Comparison of ENCODE assay signal across 10 cellular contexts in genomic region chr2:10446631-10447030, GRCh38. TPM values are rescaled to one million over a fixed set of nuclear protein-coding genes. Genes with fewer than 3 reads are reported as not detected.
DNase-seq lines count a peak whose midpoint lies in the region; ATAC-seq and TF ChIP-seq lines count a peak whose summit lies in the region.
"Had no signal": no experiment of that assay in that cellular context is flagged by ENCODE, and none has a peak within 500 bp of the region (broad histone marks: within the 10 kb centered on the region; RNA-seq: fewer than 3 reads in every experiment).

No MANE protein-coding gene starts in this region.

- peak overlapping the region; percentile 96 for H3K4me2 ChIP-seq in SK-N-SH

- no peak for TF ChIP-seq EP300 in SK-N-SH (IDR thresholded peaks at IDR 0.05; ENCODE audit: borderline replicate concordance in 1 of 2, low read depth in 1 of 2, low read length in 1 of 2)

- POLR2A ChIA-PET in SK-N-SH (lab: Yijun Ruan, JAX) = interaction anchor here (1.0 kb wide), 1 partner anchor 284 kb away, joined by 3 read pairs; no protein-coding TSS in a partner anchor

- ATAC-seq in SK-N-SH treated with all-trans-retinoic acid at 6 μM for 48 hours (no peak), RWPE2 (ENCODE audit: low read depth) (no peak), sciatic nerve (no peak), GM21576 (IDR thresholded peaks at IDR 0.05; ENCODE audit: unreplicated experiment) (no peak)

- H3K27ac ChIP-seq in SK-N-SH (ENCODE audit: low read depth in 2 of 2, low read length in 1 of 2) = no peak overlapping the region
- H3K27ac ChIP-seq in RWPE2 (ENCODE audit: poor library complexity, severe bottlenecking) = peak overlapping the region; percentile 76
- peak overlapping the region in 6 of 8 donors; percentile 87 to 95 (median 92) for H3K27ac ChIP-seq in spleen

- H3K4me1 ChIP-seq in SK-N-SH (ENCODE audit: control insufficient read depth in 1 of 2, insufficient read depth in 2 of 2, low read depth in 1 of 2, low read length in 1 of 2) = peaks cover 20 to 23% of the 10 kb centered on the region in 2 experiments
- peaks cover 17% of the 10 kb centered on the region for H3K4me1 ChIP-seq in RWPE2 (ENCODE audit: insufficient read depth, poor library complexity, severe bottlenecking)
- peaks cover 21 to 65% (median 52%) of the 10 kb centered on the region in 6 donors for H3K4me1 ChIP-seq in spleen

- peak overlapping the region; percentile 76 to 88; a peak in 2 of 4 replicates for H3K4me3 ChIP-seq in SK-N-SH (ENCODE audit: low read depth in 2 of 2, low read length in 1 of 2)
- peak overlapping the region; percentile 75 for H3K4me3 ChIP-seq in RWPE2 (ENCODE audit: severe bottlenecking)
- H3K4me3 ChIP-seq in fibroblast of villous mesenchyme (ENCODE audit: low read depth, low read length) = peak overlapping the region; percentile 62
- H3K4me3 ChIP-seq in spleen = peak overlapping the region in 7 of 8 donors; percentile 3 to 74 (median 62)

- no peaks in the 10 kb centered on the region for H3K9me2 ChIP-seq in SK-N-SH

- H3K27me3 ChIP-seq in SK-N-SH (ENCODE audit: insufficient read depth) (no peaks in the 10 kb centered on the region), RWPE2 (ENCODE audit: insufficient read depth, poor library complexity, severe bottlenecking) (no peaks in the 10 kb centered on the region), spleen (replicated peaks in 1 of 7) (no peaks in the 10 kb centered on the region)

- no peak for DNase-seq in SK-N-SH
- DNase-seq in RWPE2 (ENCODE audit: low spot score) = no peak
- DNase-seq in fibroblast of villous mesenchyme (ENCODE audit: low read depth) = no peak
- no peak for DNase-seq in spleen
- DNase-seq in sciatic nerve (ENCODE audit: low spot score) = no peak
- no peak for DNase-seq in DMS79 (lab: John Stamatoyannopoulos, UW)
- DNase-seq: activated gamma-delta T cell, NCI-H146 had no signal

- peaks cover 56% of the 10 kb centered on the region for H4K20me1 ChIP-seq in SK-N-SH (ENCODE audit: insufficient read depth)

- WGBS in SK-N-SH (ENCODE audit: low lambda C conversion rate) = 83% methylated on average over 6 of the region's 6 CpGs
- 66 to 79% (median 78%) methylated on average over 6 of the region's 6 CpGs for WGBS in spleen, 5 donors

- TF ChIP-seq RAD21 in SK-N-SH (IDR thresholded peaks at IDR 0.05; ENCODE audit: low read length) = no peak

- CTCF ChIA-PET in SK-N-SH (lab: Yijun Ruan, JAX) = interaction anchor here (0.9 to 9.9 kb wide), 11 partner anchors 10 to 462 kb away, joined by 3 to 138 read pairs (median 9); no protein-coding TSS in a partner anchor

- peak overlapping the region; percentile 77; the same call in 1 of the 2 replicates for H3K9ac ChIP-seq in SK-N-SH

- H2AFZ ChIP-seq in SK-N-SH (ENCODE audit: low read depth) = no peak overlapping the region

- TF ChIP-seq CTCF in SK-N-SH (IDR thresholded peaks at IDR 0.05) (no peak), RWPE2 (IDR thresholded peaks at IDR 0.05; ENCODE audit: poor library complexity, severe bottlenecking) (no peak), fibroblast of villous mesenchyme (IDR thresholded peaks at IDR 0.05; ENCODE audit: insufficient read depth, low read depth, low read length) (no peak), spleen (IDR thresholded peaks at IDR 0.05 in 8 of 11, conservative IDR thresholded peaks at IDR 0.05 in 3 of 11) (no peak)

- intact Hi-C loops in spleen (cut with DNase I; ENCODE audit: low total_unique reads) (no loop called here), sciatic nerve (cut with DNase I) (no loop called here)

- peaks cover 36 to 37% of the 10 kb centered on the region in 2 experiments for H3K36me3 ChIP-seq in SK-N-SH (replicated peaks in 1 of 2; ENCODE audit: control insufficient read depth in 1 of 2, insufficient read depth in 2 of 2, low read length in 1 of 2)
- peaks cover 44% of the 10 kb centered on the region for H3K36me3 ChIP-seq in RWPE2 (ENCODE audit: low read depth)
- peaks cover 3 to 34% (median 32%) of the 10 kb centered on the region in 6 donors for H3K36me3 ChIP-seq in spleen

- H3K9me3 ChIP-seq in SK-N-SH (no peaks in the 10 kb centered on the region), RWPE2 (ENCODE audit: severe bottlenecking) (no peaks in the 10 kb centered on the region), spleen (no peaks in the 10 kb centered on the region)

- peaks cover 7% of the 10 kb centered on the region for H3F3A ChIP-seq in SK-N-SH (replicated peaks; ENCODE audit: insufficient read depth)

- no peak for TF ChIP-seq POLR2A in spleen (IDR thresholded peaks at IDR 0.05)

- peaks cover 57% of the 10 kb centered on the region for H3K79me2 ChIP-seq in SK-N-SH (ENCODE audit: insufficient read depth)

TF ChIP-seq in SK-N-SH, 30 proteins besides CTCF, POLR2A, EP300 and RAD21:
- TF ChIP-seq YY1 (IDR thresholded peaks at IDR 0.05; ENCODE audit: low read depth) = no peak
- no peak for TF ChIP-seq JUND (IDR thresholded peaks at IDR 0.05)
- no peak for TF ChIP-seq FOXM1 (IDR thresholded peaks at IDR 0.05; ENCODE audit: low read depth)
- TF ChIP-seq FOXJ3 (CRISPR knock-in tag; IDR thresholded peaks at IDR 0.05) = no peak
- no peak for TF ChIP-seq RCOR1 (IDR thresholded peaks at IDR 0.05; ENCODE audit: low read length)
TF ChIP-seq in SK-N-SH: peak in this region for 0.

TF ChIP-seq in SK-N-SH treated with all-trans-retinoic acid at 6 μM for 48 hours, 23 proteins besides CTCF, POLR2A, EP300 and RAD21:
- TF ChIP-seq CSDC2 (CRISPR knock-in tag; IDR thresholded peaks at IDR 0.05) = no peak
- TF ChIP-seq, protein P1, sequence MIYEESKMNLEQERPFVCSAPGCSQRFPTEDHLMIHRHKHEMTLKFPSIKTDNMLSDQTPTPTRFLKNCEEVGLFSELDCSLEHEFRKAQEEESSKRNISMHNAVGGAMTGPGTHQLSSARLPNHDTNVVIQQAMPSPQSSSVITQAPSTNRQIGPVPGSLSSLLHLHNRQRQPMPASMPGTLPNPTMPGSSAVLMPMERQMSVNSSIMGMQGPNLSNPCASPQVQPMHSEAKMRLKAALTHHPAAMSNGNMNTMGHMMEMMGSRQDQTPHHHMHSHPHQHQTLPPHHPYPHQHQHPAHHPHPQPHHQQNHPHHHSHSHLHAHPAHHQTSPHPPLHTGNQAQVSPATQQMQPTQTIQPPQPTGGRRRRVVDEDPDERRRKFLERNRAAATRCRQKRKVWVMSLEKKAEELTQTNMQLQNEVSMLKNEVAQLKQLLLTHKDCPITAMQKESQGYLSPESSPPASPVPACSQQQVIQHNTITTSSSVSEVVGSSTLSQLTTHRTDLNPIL (CRISPR knock-in tag; IDR thresholded peaks at IDR 0.05; ENCODE audit: low read depth) = no peak
- no peak for TF ChIP-seq SNAI2 (CRISPR knock-in tag; IDR thresholded peaks at IDR 0.05)
- TF ChIP-seq PPARA (CRISPR knock-in tag; IDR thresholded peaks at IDR 0.05; ENCODE audit: borderline replicate concordance) = no peak
- TF ChIP-seq OSR1 (CRISPR knock-in tag; IDR thresholded peaks at IDR 0.05) = no peak
- TF ChIP-seq ARNTL (CRISPR knock-in tag; IDR thresholded peaks at IDR 0.05; ENCODE audit: borderline replicate concordance, low read depth) = no peak
- TF ChIP-seq ZNF565 (CRISPR knock-in tag; conservative IDR thresholded peaks at IDR 0.05; ENCODE audit: low read depth) = no peak
- TF ChIP-seq ZFP3 (CRISPR knock-in tag; IDR thresholded peaks at IDR 0.05) = no peak
- no peak for TF ChIP-seq ISL1 (CRISPR knock-in tag; IDR thresholded peaks at IDR 0.05)
- no peak for TF ChIP-seq RARB (CRISPR knock-in tag; IDR thresholded peaks at IDR 0.05)
- TF ChIP-seq ZNF70 (CRISPR knock-in tag; IDR thresholded peaks at IDR 0.05) = no peak
- TF ChIP-seq, protein P2, sequence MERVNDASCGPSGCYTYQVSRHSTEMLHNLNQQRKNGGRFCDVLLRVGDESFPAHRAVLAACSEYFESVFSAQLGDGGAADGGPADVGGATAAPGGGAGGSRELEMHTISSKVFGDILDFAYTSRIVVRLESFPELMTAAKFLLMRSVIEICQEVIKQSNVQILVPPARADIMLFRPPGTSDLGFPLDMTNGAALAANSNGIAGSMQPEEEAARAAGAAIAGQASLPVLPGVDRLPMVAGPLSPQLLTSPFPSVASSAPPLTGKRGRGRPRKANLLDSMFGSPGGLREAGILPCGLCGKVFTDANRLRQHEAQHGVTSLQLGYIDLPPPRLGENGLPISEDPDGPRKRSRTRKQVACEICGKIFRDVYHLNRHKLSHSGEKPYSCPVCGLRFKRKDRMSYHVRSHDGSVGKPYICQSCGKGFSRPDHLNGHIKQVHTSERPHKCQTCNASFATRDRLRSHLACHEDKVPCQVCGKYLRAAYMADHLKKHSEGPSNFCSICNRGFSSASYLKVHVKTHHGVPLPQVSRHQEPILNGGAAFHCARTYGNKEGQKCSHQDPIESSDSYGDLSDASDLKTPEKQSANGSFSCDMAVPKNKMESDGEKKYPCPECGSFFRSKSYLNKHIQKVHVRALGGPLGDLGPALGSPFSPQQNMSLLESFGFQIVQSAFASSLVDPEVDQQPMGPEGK (CRISPR knock-in tag; IDR thresholded peaks at IDR 0.05; ENCODE audit: borderline replicate concordance) = no peak
TF ChIP-seq in SK-N-SH treated with all-trans-retinoic acid at 6 μM for 48 hours: peak in this region for 0.

RNA-seq across cellular contexts. Expression of gene ODC1, which starts 1.5 kb away (rescaled TPM):
- polyA plus RNA-seq in SK-N-SH (2012; rRNA removed) (253 and 273 TPM in 2 replicates), spleen (10 to 100 TPM; 38.0 to 78.1 (median 65.3) TPM)
- 286 and 365 TPM in 2 replicates for polyA plus RNA-seq in SK-N-SH (2012; cell fraction: cytosol; rRNA removed)
- polyA plus RNA-seq in SK-N-SH (2012; cell fraction: nucleus; rRNA removed) = 192 and 200 TPM in 2 replicates
- total RNA-seq in fibroblast of villous mesenchyme (88.3 and 133 TPM in 2 replicates), spleen (10 to 100 TPM; 28.9 to 84.3 (median 62.8) TPM), sciatic nerve (33.1 TPM)

Comparison
In these comparisons a context has a peak if more than half of its experiments do, and no peak if none do; other contexts are left out.
1. H3K27ac ChIP-seq: peak in RWPE2 (single experiment) and spleen (6 of 8); none in SK-N-SH (0 of 2).
2. Peak in every context shown above with its lines, with median percentiles within 50 percentile points of each other: H3K4me3 ChIP-seq.